ENCODE assay signal across 8 cellular contexts in genomic region chr1:91883470-91883869, GRCh38. TPM values are rescaled to one million over a fixed set of nuclear protein-coding genes. Genes with fewer than 3 reads are reported as not detected.
DNase-seq lines count a peak whose midpoint lies in the region; ATAC-seq and TF ChIP-seq lines count a peak whose summit lies in the region.

No MANE protein-coding gene starts in this region.

- H3K9me3 ChIP-seq in osteoblast (ENCODE audit: low read depth, low read length) (no peaks in the 10 kb centered on the region), neuronal stem cell (replicated peaks in 1 of 2; ENCODE audit: control insufficient read depth in 2 of 2, insufficient read depth in 1 of 2, low read depth in 1 of 2, low read length in 2 of 2) (no peaks in the 10 kb centered on the region)

- ATAC-seq in GM18520 (IDR thresholded peaks at IDR 0.05; ENCODE audit: unreplicated experiment) (no peak), GM19467 (IDR thresholded peaks at IDR 0.05; ENCODE audit: unreplicated experiment) (no peak)

- H4K8ac ChIP-seq in neuronal stem cell (ENCODE audit: low read depth, low read length), result no peak overlapping the region

- H3K4me2 ChIP-seq in osteoblast (ENCODE audit: insufficient read depth, low read length), result peak overlapping the region; percentile 44
- no peak overlapping the region for H3K4me2 ChIP-seq in neuronal stem cell (ENCODE audit: insufficient read depth, low read length, poor library complexity, severe bottlenecking)

- H3K23ac ChIP-seq in neuronal stem cell (ENCODE audit: low read depth, low read length, poor library complexity), result no peak overlapping the region

- no peaks in the 10 kb centered on the region for H4K20me1 ChIP-seq in osteoblast (ENCODE audit: insufficient read depth, low read length)

- H4K91ac ChIP-seq in neuronal stem cell (ENCODE audit: low read depth, low read length, poor library complexity), result no peak overlapping the region

- peaks cover 3% of the 10 kb centered on the region for H3K79me1 ChIP-seq in neuronal stem cell (ENCODE audit: low read depth, low read length)

- H2AFZ ChIP-seq in osteoblast (ENCODE audit: low read length) (no peak overlapping the region), neuronal stem cell (ENCODE audit: low read length) (no peak overlapping the region)

- TF ChIP-seq CTCF in osteoblast (IDR thresholded peaks at IDR 0.05; ENCODE audit: extremely low read depth, low read depth, low read length), result peak; percentile 53

- no peak overlapping the region for H3K27ac ChIP-seq in osteoblast (ENCODE audit: low read depth, low read length)
- no peak overlapping the region for H3K27ac ChIP-seq in neuronal stem cell (replicated peaks; ENCODE audit: low read length)

- no peak overlapping the region for H2BK120ac ChIP-seq in neuronal stem cell (ENCODE audit: low read depth, low read length)

- H3K27me3 ChIP-seq in osteoblast (ENCODE audit: insufficient read depth, low read length) (no peaks in the 10 kb centered on the region), neuronal stem cell (ENCODE audit: control insufficient read depth in 3 of 3, insufficient read depth in 3 of 3, low read depth in 1 of 3, low read length in 3 of 3) (peaks cover 0 to 7% (median 0%) of the 10 kb centered on the region in 3 experiments)

- H2BK12ac ChIP-seq in neuronal stem cell (ENCODE audit: low read length), result no peak overlapping the region

- H3K36me3 ChIP-seq in osteoblast (ENCODE audit: insufficient read depth, low read length), result no peaks in the 10 kb centered on the region
- no peaks in the 10 kb centered on the region for H3K36me3 ChIP-seq in neuronal stem cell (replicated peaks in 1 of 2; ENCODE audit: control insufficient read depth in 2 of 2, insufficient read depth in 2 of 2, low read length in 2 of 2)

- peaks cover 9% of the 10 kb centered on the region for H3K4me1 ChIP-seq in osteoblast (ENCODE audit: insufficient read depth, low read length)
- peaks cover 1 to 9% of the 10 kb centered on the region in 2 donors for H3K4me1 ChIP-seq in neuronal stem cell (ENCODE audit: control insufficient read depth in 2 of 2, insufficient read depth in 1 of 2, low read depth in 1 of 2, low read length in 2 of 2)

- H2BK5ac ChIP-seq in neuronal stem cell (ENCODE audit: low read length), result no peak overlapping the region

- no peak overlapping the region for H2BK15ac ChIP-seq in neuronal stem cell (ENCODE audit: low read length)

- H3K9ac ChIP-seq in neuronal stem cell (ENCODE audit: low read depth, low read length, poor library complexity), result no peak overlapping the region

- DNase-seq in NCI-H82 (lab: John Stamatoyannopoulos, UW) (peak; percentile 38), NCI-H82 treated with DMSO at 0.1 percent for 48 hours (lab: John Stamatoyannopoulos, UW; ENCODE audit: unreplicated experiment) (no peak), NCI-H748 (lab: John Stamatoyannopoulos, UW; ENCODE audit: unreplicated experiment) (peak; percentile 17), dermis blood vessel endothelial cell (peak; percentile 79), osteoblast (ENCODE audit: insufficient read length, low spot score, missing footprints) (peak; percentile 90), neuronal stem cell (ENCODE audit: low spot score) (no peak)

- H3K4ac ChIP-seq in neuronal stem cell (ENCODE audit: low read length), result no peak overlapping the region

- H3K4me3 ChIP-seq in osteoblast (ENCODE audit: insufficient read depth, low read length) (no peak overlapping the region), neuronal stem cell (ENCODE audit: low read length in 2 of 2) (no peak overlapping the region)

- H3K18ac ChIP-seq in neuronal stem cell (ENCODE audit: low read length), result no peak overlapping the region

- no peak overlapping the region for H2AK5ac ChIP-seq in neuronal stem cell (ENCODE audit: low read depth, low read length)

- no CpG with 5 or more reads among the region's 6 CpGs for WGBS in neuronal stem cell (ENCODE audit: extremely low coverage in 2 of 2, insufficient read length in 2 of 2, insufficient replicate concordance in 1 of 2), 2 donors

- H3K79me2 ChIP-seq in osteoblast (ENCODE audit: insufficient read depth, low read length), result peaks cover 49% of the 10 kb centered on the region

- H3K14ac ChIP-seq in neuronal stem cell (ENCODE audit: low read length), result no peak overlapping the region

RNA-seq across cellular contexts. Expression of gene TGFBR3, which starts 2.5 kb away (rescaled TPM):
- total RNA-seq in dermis blood vessel endothelial cell, result 23.6 and 33.2 TPM in 2 replicates
- total RNA-seq in osteoblast, result 32.2 and 41.5 TPM in 2 replicates
- 5.3 TPM for polyA plus RNA-seq in neuronal stem cell (2013, experiment 1 of 2)
- 5.1 TPM for polyA plus RNA-seq in neuronal stem cell (2013, experiment 2 of 2)

Comparison
In these comparisons a context has a peak if more than half of its experiments do, and no peak if none do; other contexts are left out.
1. DNase-seq: peak in NCI-H82 (single experiment), NCI-H748 (single experiment), dermis blood vessel endothelial cell (single experiment) and osteoblast (single experiment); none in NCI-H82 treated with DMSO at 0.1 percent for 48 hours (single experiment) and neuronal stem cell (single experiment).